ENCODE assay signal across 8 cellular contexts in the genomic region with DNA sequence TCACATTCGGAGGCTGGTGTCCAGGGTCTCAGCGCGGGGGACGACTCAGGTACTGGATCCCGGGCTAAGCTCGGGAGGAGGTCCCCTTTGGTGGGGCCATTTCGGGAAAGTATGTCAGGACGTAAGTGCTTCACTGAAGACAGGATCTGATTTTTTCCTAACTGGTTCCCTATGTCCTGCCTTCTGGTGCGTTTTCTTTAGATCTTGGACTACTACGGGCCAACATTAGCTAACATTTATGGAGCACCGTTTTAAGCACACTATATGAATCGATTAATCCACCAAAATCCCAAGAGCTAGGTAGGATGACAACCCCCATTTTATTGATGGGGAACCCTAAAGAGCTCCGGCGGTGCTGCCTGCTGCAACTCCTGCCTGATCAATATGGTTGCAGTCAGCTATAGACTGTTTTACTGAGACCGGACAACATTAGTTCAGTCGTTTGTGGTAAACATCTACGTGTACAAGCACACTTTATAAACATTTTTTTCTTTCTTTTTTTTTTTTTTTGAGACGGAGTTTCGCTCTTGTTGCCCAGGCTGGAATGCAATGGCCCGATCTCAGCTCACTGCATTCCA. TPM values are rescaled to one million over a fixed set of nuclear protein-coding genes. Genes with fewer than 3 reads are reported as not detected.
DNase-seq lines count a peak whose midpoint lies in the region; ATAC-seq and TF ChIP-seq lines count a peak whose summit lies in the region.

No MANE protein-coding gene starts in this region.

- ATAC-seq in GM18511 (IDR thresholded peaks at IDR 0.05; ENCODE audit: unreplicated experiment): no peak

- H3K27me3 ChIP-seq in MG63 (no peaks in the 10 kb centered on the region), muscle layer of duodenum (ENCODE audit: low read depth, low read length) (no peaks in the 10 kb centered on the region)

- TF ChIP-seq CTCF in GM12865 (IDR thresholded peaks at IDR 0.05; ENCODE audit: insufficient read depth, low read depth, low read length, missing control alignments) (no peak), choroid plexus epithelial cell (conservative IDR thresholded peaks at IDR 0.05; ENCODE audit: low read depth, low read length) (no peak)

- peaks cover 16 to 22% of the 10 kb centered on the region in 2 donors for H3K4me1 ChIP-seq in muscle layer of duodenum (ENCODE audit: control insufficient read depth in 1 of 2, insufficient read depth in 2 of 2, low read length in 2 of 2)

- DNase-seq in GM12865 (ENCODE audit: low read depth): peak; percentile 47
- no peak for DNase-seq in MG63
- no peak for DNase-seq in choroid plexus epithelial cell (ENCODE audit: low read depth)
- no peak for DNase-seq in epidermal melanocyte (ENCODE audit: insufficient read length, low spot score)
- DNase-seq in GM19238 (ENCODE audit: insufficient read length, low spot score): no peak
- DNase-seq in occipital lobe (lab: John Stamatoyannopoulos, UW): no peak

- no peaks in the 10 kb centered on the region for H3K9me3 ChIP-seq in MG63
- H3K9me3 ChIP-seq in muscle layer of duodenum (ENCODE audit: control insufficient read depth in 1 of 2, low read length in 2 of 2): no peaks in the 10 kb centered on the region

- H3K27ac ChIP-seq in muscle layer of duodenum (ENCODE audit: low read length): peak overlapping the region; percentile 60

- H3K4me3 ChIP-seq in GM12865 (ENCODE audit: low read depth, low read length): peak overlapping the region; percentile 90
- H3K4me3 ChIP-seq in MG63: peak overlapping the region; percentile 93
- peak overlapping the region; percentile 77 for H3K4me3 ChIP-seq in choroid plexus epithelial cell (ENCODE audit: low read depth, low read length)
- peak overlapping the region; percentile 92 to 98 for H3K4me3 ChIP-seq in muscle layer of duodenum (ENCODE audit: low read depth in 1 of 2, low read length in 2 of 2)

- H3K36me3 ChIP-seq in MG63 (peaks cover 77% of the 10 kb centered on the region), muscle layer of duodenum (ENCODE audit: control insufficient read depth in 1 of 2, insufficient read depth in 2 of 2, low read length in 2 of 2) (peaks cover 23 to 30% of the 10 kb centered on the region in 2 donors)

RNA-seq across cellular contexts. Expression of gene WDR74, which starts 17.0 kb away (rescaled TPM):
- total RNA-seq in MG63 (2014; rRNA removed; shearing (Covaris generic); ENCODE audit: low replicate concordance): 135 and 139 TPM in 2 replicates
- total RNA-seq in occipital lobe: 47.9 TPM

RNA-seq across cellular contexts. Expression of gene TEX54, which starts 23.8 kb away (rescaled TPM):
- not detected in 2 replicates for total RNA-seq in MG63 (2014; rRNA removed; shearing (Covaris generic); ENCODE audit: low replicate concordance)
- total RNA-seq in occipital lobe: not detected

RNA-seq across cellular contexts. Expression of gene SLC3A2, which starts 24.3 kb away (rescaled TPM):
- total RNA-seq in MG63 (2014; rRNA removed; shearing (Covaris generic); ENCODE audit: low replicate concordance): 545 and 579 TPM in 2 replicates
- total RNA-seq in occipital lobe: 87.3 TPM

RNA-seq across cellular contexts. Expression of gene STX5, which starts 24.6 kb away (rescaled TPM):
- total RNA-seq in MG63 (2014; rRNA removed; shearing (Covaris generic); ENCODE audit: low replicate concordance): 28.0 and 42.3 TPM in 2 replicates
- total RNA-seq in occipital lobe: 32.8 TPM

RNA-seq across cellular contexts. Expression of gene NXF1, which starts 51.2 kb away (rescaled TPM):
- 5.4 and 15.6 TPM in 2 replicates for total RNA-seq in MG63 (2014; rRNA removed; shearing (Covaris generic); ENCODE audit: low replicate concordance)
- total RNA-seq in occipital lobe: 13.1 TPM
